In genomic region chr18:79715280-79715679, GRCh38 we compare ENCODE assay signal across 19 cellular contexts. TPM values are rescaled to one million over a fixed set of nuclear protein-coding genes. Genes with fewer than 3 reads are reported as not detected.
DNase-seq lines count a peak whose midpoint lies in the region; ATAC-seq and TF ChIP-seq lines count a peak whose summit lies in the region.
"Had no signal": no experiment of that assay in that cellular context is flagged by ENCODE, and none has a peak within 500 bp of the region (broad histone marks: within the 10 kb centered on the region; RNA-seq: fewer than 3 reads in every experiment).

No MANE protein-coding gene starts in this region.

- H3K36me3 Mint-ChIP-seq in activated naive CD8-positive, alpha-beta T cell: peaks cover 8% of the 10 kb centered on the region
- peaks cover 61% of the 10 kb centered on the region for H3K36me3 Mint-ChIP-seq in endodermal cell (ENCODE audit: low read depth)
- H3K36me3 Mint-ChIP-seq in activated T-helper 2 cell treated with anti-CD3 and anti-CD28 coated beads, Interferon-gamma antibody, Interleukin-2, Interleukin-4, amounts not matched to agents 10 μg/mL and 5 μg/mL and 100 μg/mL, durations not matched to agents 14 hours and 24 hours and 36 hours (ENCODE audit: low read depth): peaks cover 61% of the 10 kb centered on the region

- no peaks in the 10 kb centered on the region for H3K4me1 ChIP-seq in endodermal cell (ENCODE audit: control insufficient read depth, insufficient read depth, low read length)
- no peaks in the 10 kb centered on the region for H3K4me1 ChIP-seq in testis
- H3K4me1 ChIP-seq: BLaER1 had no signal

- no peak overlapping the region for H3K9ac ChIP-seq in endodermal cell (ENCODE audit: extremely low read depth, low read length, poor library complexity, severe bottlenecking)
- H3K9ac ChIP-seq: BLaER1 had no signal

- H3K4me3 ChIP-seq in endodermal cell (ENCODE audit: low read length): no peak overlapping the region
- no peak overlapping the region for H3K4me3 ChIP-seq in testis
- H3K4me3 ChIP-seq: BLaER1 had no signal

- ATAC-seq in left cardiac atrium (no peak), Right ventricle myocardium inferior (no peak)

- TF ChIP-seq CTCF in endodermal cell (conservative IDR thresholded peaks at IDR 0.05) (no peak), testis (IDR thresholded peaks at IDR 0.05) (no peak)

- H3K27ac Mint-ChIP-seq in activated naive CD8-positive, alpha-beta T cell: peak overlapping the region; percentile 61
- H3K27ac Mint-ChIP-seq in endodermal cell: peak overlapping the region; percentile 13
- no peak overlapping the region for H3K27ac Mint-ChIP-seq in activated T-helper 2 cell treated with anti-CD3 and anti-CD28 coated beads, Interferon-gamma antibody, Interleukin-2, Interleukin-4, amounts not matched to agents 10 μg/mL and 5 μg/mL and 100 μg/mL, durations not matched to agents 14 hours and 24 hours and 36 hours
- H3K27ac Mint-ChIP-seq: CD8-positive, alpha-beta memory T cell had no signal

- H3K27me3 ChIP-seq in endodermal cell (ENCODE audit: control insufficient read depth, insufficient read depth, low read length, poor library complexity, severe bottlenecking) (no peaks in the 10 kb centered on the region), testis (no peaks in the 10 kb centered on the region)
- H3K27me3 ChIP-seq: BLaER1 had no signal

- peak; percentile 6 for DNase-seq in left cardiac atrium
- DNase-seq in Right ventricle myocardium inferior (ENCODE audit: missing footprints): no peak
- no peak for DNase-seq in endodermal cell
- DNase-seq in testis: no peak
- no peak for DNase-seq in activated T-helper 2 cell treated with anti-CD3 and anti-CD28 coated beads, Interferon-gamma antibody, Interleukin-2, Interleukin-4, amounts not matched to agents 10 μg/mL and 5 μg/mL and 100 μg/mL, durations not matched to agents 14 hours and 24 hours and 36 hours (ENCODE audit: low spot score)
- DNase-seq in NCI-H1048 (lab: John Stamatoyannopoulos, UW): no peak
- DNase-seq: Calu3, DMS153, H7, Karpas-422, MV-4-11, NCI-H1417, NCI-H1694 treated with DMSO at 0.1 percent for 48 hours, NCI-H446, NCI-H526, OCI-M1 had no signal

- intact Hi-C loops in left cardiac atrium (cut with DNase I) (no loop called here), Right ventricle myocardium inferior (cut with DNase I) (no loop called here), testis (cut with DNase I; ENCODE audit: low total_unique reads) (no loop called here)
- intact Hi-C loops in activated T-helper 2 cell treated with anti-CD3 and anti-CD28 coated beads, Interferon-gamma antibody, Interleukin-2, Interleukin-4, amounts not matched to agents 10 μg/mL and 5 μg/mL and 100 μg/mL, durations not matched to agents 14 hours and 24 hours and 36 hours (cut with micrococcal nuclease): no loop called here

- peaks cover 52% of the 10 kb centered on the region for H3K36me3 ChIP-seq in endodermal cell (ENCODE audit: control insufficient read depth, insufficient read depth, low read length)
- H3K36me3 ChIP-seq in testis (ENCODE audit: low read depth, missing control alignments): no peaks in the 10 kb centered on the region

- H3K9me3 ChIP-seq in endodermal cell (ENCODE audit: control insufficient read depth, low read length): no peaks in the 10 kb centered on the region
- H3K9me3 ChIP-seq in testis: no peaks in the 10 kb centered on the region
- H3K9me3 ChIP-seq: BLaER1 had no signal

- no peak for TF ChIP-seq POLR2A in testis (IDR thresholded peaks at IDR 0.05)

- no peak overlapping the region for H3K4me3 Mint-ChIP-seq in activated naive CD8-positive, alpha-beta T cell
- no peak overlapping the region for H3K4me3 Mint-ChIP-seq in endodermal cell
- H3K4me3 Mint-ChIP-seq in activated T-helper 2 cell treated with anti-CD3 and anti-CD28 coated beads, Interferon-gamma antibody, Interleukin-2, Interleukin-4, amounts not matched to agents 10 μg/mL and 5 μg/mL and 100 μg/mL, durations not matched to agents 14 hours and 24 hours and 36 hours (ENCODE audit: low read depth): no peak overlapping the region

- peaks cover 2% of the 10 kb centered on the region for H3K4me1 Mint-ChIP-seq in activated naive CD8-positive, alpha-beta T cell (ENCODE audit: low read depth)
- H3K4me1 Mint-ChIP-seq in endodermal cell: no peaks in the 10 kb centered on the region
- H3K4me1 Mint-ChIP-seq in activated T-helper 2 cell treated with anti-CD3 and anti-CD28 coated beads, Interferon-gamma antibody, Interleukin-2, Interleukin-4, amounts not matched to agents 10 μg/mL and 5 μg/mL and 100 μg/mL, durations not matched to agents 14 hours and 24 hours and 36 hours (ENCODE audit: low read depth): peaks cover 2% of the 10 kb centered on the region
- H3K4me1 Mint-ChIP-seq: CD8-positive, alpha-beta memory T cell had no signal

- H3K9me3 Mint-ChIP-seq in activated naive CD8-positive, alpha-beta T cell (ENCODE audit: low read depth): no peaks in the 10 kb centered on the region
- H3K9me3 Mint-ChIP-seq in endodermal cell: peaks cover 1% of the 10 kb centered on the region
- H3K9me3 Mint-ChIP-seq in activated T-helper 2 cell treated with anti-CD3 and anti-CD28 coated beads, Interferon-gamma antibody, Interleukin-2, Interleukin-4, amounts not matched to agents 10 μg/mL and 5 μg/mL and 100 μg/mL, durations not matched to agents 14 hours and 24 hours and 36 hours: peaks cover 6% of the 10 kb centered on the region
- H3K9me3 Mint-ChIP-seq: CD8-positive, alpha-beta memory T cell had no signal

- no peaks in the 10 kb centered on the region for H3K27me3 Mint-ChIP-seq in activated naive CD8-positive, alpha-beta T cell
- H3K27me3 Mint-ChIP-seq in endodermal cell (ENCODE audit: insufficient read depth): no peaks in the 10 kb centered on the region
- H3K27me3 Mint-ChIP-seq in activated T-helper 2 cell treated with anti-CD3 and anti-CD28 coated beads, Interferon-gamma antibody, Interleukin-2, Interleukin-4, amounts not matched to agents 10 μg/mL and 5 μg/mL and 100 μg/mL, durations not matched to agents 14 hours and 24 hours and 36 hours (ENCODE audit: low read depth): no peaks in the 10 kb centered on the region

- H3K27ac ChIP-seq in endodermal cell (ENCODE audit: low read depth, low read length) (no peak overlapping the region), testis (no peak overlapping the region)
- H3K27ac ChIP-seq: BLaER1 had no signal

- 96 to 97% methylated on average over 15 to 26 of the region's 26 CpGs for WGBS in endodermal cell (ENCODE audit: insufficient coverage in 1 of 2, insufficient read length in 1 of 2), 2 experiments
- 96 to 97% methylated on average over 24 to 26 of the region's 26 CpGs for WGBS in testis, 2 donors

RNA-seq across cellular contexts. Expression of gene CTDP1, which starts 35.7 kb away (rescaled TPM):
- total RNA-seq in left cardiac atrium (10 to 100 TPM in 1 of 2 donors, 1 to 10 TPM in 1; 9.7 to 11.7 TPM), Right ventricle myocardium inferior (8.4 TPM), endodermal cell (10 to 100 TPM; 29.8 to 35.6 TPM), testis (10 to 100 TPM; 41.0 to 47.2 TPM)
- 21.1 TPM for polyA plus RNA-seq in endodermal cell (2013, experiment 1 of 2)
- 18.8 TPM for polyA plus RNA-seq in endodermal cell (2013, experiment 2 of 2)
- polyA plus RNA-seq in testis (ENCODE audit: insufficient read depth, low read depth, low replicate concordance): 51.0 TPM
- total RNA-seq in activated T-helper 2 cell treated with anti-CD3 and anti-CD28 coated beads, Interferon-gamma antibody, Interleukin-2, Interleukin-4, amounts not matched to agents 10 μg/mL and 5 μg/mL and 100 μg/mL, durations not matched to agents 14 hours and 24 hours and 36 hours: 42.0 and 43.3 TPM in 2 replicates
